ENCODE assay signal across 29 cellular contexts in the genomic region with DNA sequence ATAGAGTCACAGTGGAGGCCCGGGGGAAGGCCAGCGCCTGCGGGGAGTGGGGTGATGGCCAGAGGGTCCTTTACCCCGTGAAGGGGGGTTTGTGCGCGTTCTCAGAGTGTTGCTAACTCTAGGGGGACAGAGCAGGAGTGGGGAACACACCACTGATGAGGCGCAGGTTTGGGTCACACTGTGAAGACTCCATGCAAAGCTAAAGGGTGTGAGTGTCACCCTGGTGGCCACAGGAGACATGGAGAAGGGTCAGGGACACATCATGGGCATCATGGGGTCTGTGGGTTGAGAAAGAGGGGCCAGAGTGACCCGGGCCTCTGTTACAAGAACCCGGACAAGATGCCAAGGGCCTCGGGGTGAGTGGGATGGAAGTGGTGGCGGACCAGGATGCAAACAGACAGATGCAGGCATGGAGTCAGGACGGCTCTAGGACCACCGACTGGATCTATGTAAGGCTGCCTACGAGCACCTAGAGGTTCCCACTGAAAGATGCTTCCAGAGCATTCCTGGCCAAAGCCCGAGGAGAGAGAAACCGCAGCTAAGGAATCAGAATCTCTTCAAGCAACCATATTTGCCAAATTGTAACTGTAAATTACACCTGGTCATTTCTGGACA.
DNase-seq lines count a peak whose midpoint lies in the region; ATAC-seq and TF ChIP-seq lines count a peak whose summit lies in the region.
"Had no signal": no experiment of that assay in that cellular context is flagged by ENCODE, and none has a peak within 500 bp of the region (broad histone marks: within the 10 kb centered on the region; RNA-seq: fewer than 3 reads in every experiment).

No MANE protein-coding gene starts in this region.

- no peak overlapping the region for H3K23ac ChIP-seq in H9 (ENCODE audit: insufficient read length, low read depth, low read length)

- H3K36me3 Mint-ChIP-seq in H9 (ENCODE audit: insufficient read depth in 1 of 3, low read depth in 3 of 3) (peaks cover 19 to 63% (median 44%) of the 10 kb centered on the region in 3 experiments; a peak in 6 of 7 replicates), osteocyte (ENCODE audit: unreplicated experiment) (peaks cover 55% of the 10 kb centered on the region)
- H3K36me3 Mint-ChIP-seq: CD4-positive, alpha-beta memory T cell had no signal

- no peaks in the 10 kb centered on the region for H3K79me2 ChIP-seq in H9 (ENCODE audit: insufficient read depth, low read length)

- no peak for TF ChIP-seq CTCF in H9 (conservative IDR thresholded peaks at IDR 0.05)
- TF ChIP-seq CTCF in osteocyte (IDR thresholded peaks at IDR 0.05): no peak

- no peaks in the 10 kb centered on the region for H3K27me3 ChIP-seq in H9 (ENCODE audit: insufficient read depth, low read length)
- H3K27me3 ChIP-seq: BLaER1, MG63 had no signal

- no peak overlapping the region for H3T11ph ChIP-seq in H9 (ENCODE audit: low read length)

- no peak overlapping the region for H2BK5ac ChIP-seq in H9 (ENCODE audit: insufficient read length, low read length)

- no peak overlapping the region for H2BK20ac ChIP-seq in H9 (ENCODE audit: low read depth, low read length, poor library complexity, severe bottlenecking)

- no peak overlapping the region for H3K18ac ChIP-seq in H9 (ENCODE audit: insufficient read length, low read depth, low read length)

- peak overlapping the region in 1 of 2 experiments; percentile 30; a peak in 1 of 5 replicates for H3K4me3 Mint-ChIP-seq in H9
- no peak overlapping the region for H3K4me3 Mint-ChIP-seq in osteocyte (ENCODE audit: unreplicated experiment)
- H3K4me3 Mint-ChIP-seq: CD4-positive, alpha-beta memory T cell; GM23338 had no signal

- H3K27ac ChIP-seq in H9 (ENCODE audit: insufficient read length, low read depth, low read length): no peak overlapping the region
- H3K27ac ChIP-seq: 22Rv1, BLaER1 had no signal

- H3K23me2 ChIP-seq in H9 (ENCODE audit: insufficient read length, low read depth, low read length, poor library complexity, severe bottlenecking): no peaks in the 10 kb centered on the region

- peaks cover 5% of the 10 kb centered on the region for H4K20me1 ChIP-seq in H9 (ENCODE audit: control insufficient read depth, insufficient read depth, insufficient read length)

- H3K79me1 ChIP-seq in H9 (ENCODE audit: insufficient read depth, low read depth, low read length, poor library complexity, severe bottlenecking): no peaks in the 10 kb centered on the region

- no peak overlapping the region for H3K9ac ChIP-seq in H9 (ENCODE audit: extremely low read depth, insufficient read length, low read length)
- H3K9ac ChIP-seq: BLaER1 had no signal

- H2AK5ac ChIP-seq in H9 (ENCODE audit: insufficient read length, low read length): no peak overlapping the region

- no peak overlapping the region for H2BK12ac ChIP-seq in H9 (ENCODE audit: insufficient read length, low read depth, low read length)

- no peak overlapping the region for H2AFZ ChIP-seq in H9 (ENCODE audit: low read length)
- H2AFZ ChIP-seq: GM23338 had no signal

- H3K9me3 Mint-ChIP-seq in H9: no peaks in the 10 kb centered on the region
- H3K9me3 Mint-ChIP-seq in osteocyte (ENCODE audit: unreplicated experiment): no peaks in the 10 kb centered on the region
- H3K9me3 Mint-ChIP-seq: GM23338 had no signal

- H2BK15ac ChIP-seq in H9 (ENCODE audit: low read depth, low read length): no peak overlapping the region

- no peak overlapping the region for H2BK120ac ChIP-seq in H9 (ENCODE audit: low read depth, low read length, poor library complexity, severe bottlenecking)

- H3K4me1 Mint-ChIP-seq in H9 (peaks cover 4 to 19% of the 10 kb centered on the region in 2 experiments), osteocyte (ENCODE audit: unreplicated experiment) (peaks cover 12% of the 10 kb centered on the region)
- H3K4me1 Mint-ChIP-seq: CD4-positive, alpha-beta memory T cell had no signal

- ATAC-seq in HG02763 (IDR thresholded peaks at IDR 0.05; ENCODE audit: unreplicated experiment): no peak
- ATAC-seq: GM12878, GM23338, PC-3 had no signal

- no peak overlapping the region for H3K4ac ChIP-seq in H9 (ENCODE audit: low read depth, low read length)

- no CpG with 5 or more reads among the region's 16 CpGs for WGBS in H9 (ENCODE audit: extremely low coverage, insufficient read length, low lambda C conversion rate)

- H4K8ac ChIP-seq in H9 (replicated peaks; ENCODE audit: insufficient read length, low read depth, low read length): no peak overlapping the region

- H3K4me1 ChIP-seq in H9 (ENCODE audit: insufficient read depth, low read length): no peaks in the 10 kb centered on the region; the same call in 1 of the 2 replicates
- H3K4me1 ChIP-seq: BLaER1, Caco-2 had no signal

- no peak overlapping the region for H3K14ac ChIP-seq in H9 (ENCODE audit: insufficient read depth, low read length)

- H3K9me3 ChIP-seq in H9 (ENCODE audit: control insufficient read depth, low read depth, low read length): no peaks in the 10 kb centered on the region
- H3K9me3 ChIP-seq: BLaER1, Caco-2, MG63 had no signal

- no peak overlapping the region for H4K91ac ChIP-seq in H9 (ENCODE audit: insufficient read length, low read depth, low read length)

- no peak overlapping the region for H3K27ac Mint-ChIP-seq in H9
- no peak overlapping the region for H3K27ac Mint-ChIP-seq in osteocyte (ENCODE audit: unreplicated experiment)
- H3K27ac Mint-ChIP-seq: CD4-positive, alpha-beta memory T cell; GM23338 had no signal

- H3K27me3 Mint-ChIP-seq in H9 (ENCODE audit: low read depth) (peaks cover 2% of the 10 kb centered on the region), osteocyte (ENCODE audit: unreplicated experiment) (no peaks in the 10 kb centered on the region)

- peak; percentile 17 for DNase-seq in activated effector memory CD4-positive, alpha-beta T cell treated with anti-CD3 and anti-CD28 coated beads, Interleukin-2, amount 50 U/mL, for 16 hours
- DNase-seq in activated effector memory CD4-positive, alpha-beta T cell treated with Interleukin-2 at 50 U/mL for 16 hours: no peak
- DNase-seq in H9: peak; percentile 23
- peak; percentile 31 for DNase-seq in islet precursor cell
- DNase-seq in osteocyte (ENCODE audit: extremely low spot score, unreplicated experiment): peak; percentile 67
- DNase-seq in NCI-H345 treated with DMSO at 0.1 percent for 48 hours (lab: John Stamatoyannopoulos, UW; ENCODE audit: unreplicated experiment): no peak
- no peak for DNase-seq in CD1c-positive myeloid dendritic cell (ENCODE audit: extremely low spot score)
- DNase-seq: ACHN; Caco-2; CD4-positive, alpha-beta memory T cell; DMS 273 treated with DMSO at 0.1 percent for 48 hours; DND-41; HCEC 1CT; Kasumi-1; MG63; NCI-H1417; NCI-H1694 treated with DMSO at 0.1 percent for 48 hours; NCI-H2081 treated with DMSO at 0.1 percent for 48 hours; NCI-H2171 treated with DMSO at 0.1 percent for 48 hours; NCI-H446; NCI-H526 treated with DMSO at 0.1 percent for 48 hours; PC-3; RPMI8226; SIG-M5 had no signal

- H3K56ac ChIP-seq in H9 (ENCODE audit: insufficient read length, low read depth, low read length): no peak overlapping the region

- no peak overlapping the region for H3K4me2 ChIP-seq in H9 (ENCODE audit: insufficient read depth, insufficient read length, low read length)
- H3K4me2 ChIP-seq: BLaER1, GM23338 had no signal

- no peak overlapping the region for H4K5ac ChIP-seq in H9 (ENCODE audit: insufficient read length, low read depth, low read length)

Comparison
In these comparisons a context has a peak if more than half of its experiments do, and no peak if none do; other contexts are left out.
1. DNase-seq: peak in activated effector memory CD4-positive, alpha-beta T cell treated with anti-CD3 and anti-CD28 coated beads, Interleukin-2, amount 50 U/mL, for 16 hours (single experiment), H9 (single experiment), islet precursor cell (single experiment) and osteocyte (single experiment); none in activated effector memory CD4-positive, alpha-beta T cell treated with Interleukin-2 at 50 U/mL for 16 hours (single experiment), NCI-H345 treated with DMSO at 0.1 percent for 48 hours (single experiment) and CD1c-positive myeloid dendritic cell (single experiment).